In genomic region chr11:83909579-83909978, GRCh38 we compare ENCODE assay signal across 29 cellular contexts.
"Had no signal": no experiment of that assay in that cellular context is flagged by ENCODE, and none has a peak within 500 bp of the region (broad histone marks: within the 10 kb centered on the region; RNA-seq: fewer than 3 reads in every experiment).

No MANE protein-coding gene starts in this region.

- DNase-seq: activated CD4-positive, alpha-beta T cell treated with anti-CD3 and anti-CD28 coated beads, Interleukin-2, amount 10 ng/mL, durations not matched to agents 24 days and 14 days; activated CD4-positive, alpha-beta T cell treated with anti-CD3 and anti-CD28 coated beads, Interleukin-2, amount 50 U/mL, for 4 hours; activated CD8-positive, alpha-beta T cell treated with anti-CD3 and anti-CD28 coated beads for 36 hours; activated gamma-delta T cell; activated naive CD4-positive, alpha-beta T cell treated with Interleukin-2 at 50 U/mL for 16 hours; activated naive CD8-positive, alpha-beta T cell treated with anti-CD3 and anti-CD28 coated beads, Interleukin-2, amount 10 ng/mL, durations not matched to agents 7 days and 5 days; activated T-cell treated with anti-CD3 and anti-CD28 coated beads, Interleukin-2, amount 50 U/mL, for 1 hour; activated T-cell treated with anti-CD3 and anti-CD28 coated beads, Interleukin-2, amount 50 U/mL, for 72 hours; body of pancreas; Kasumi-1; KG1; MG63; NCI-H1048; NCI-H1105 treated with DMSO at 0.1 percent for 48 hours; NCI-H1436; NCI-H1694; NCI-H1930; NCI-H2081 treated with DMSO at 0.1 percent for 48 hours; NCI-H2171; NCI-H446; NCI-H510A treated with DMSO at 0.1 percent for 48 hours; SHP77; SK-N-SH had no signal

- H3K36me3 ChIP-seq: breast epithelium, MG63, SJSA1 had no signal

- H3K27ac ChIP-seq: body of pancreas, breast epithelium, SJSA1 had no signal

- H3K4me2 ChIP-seq: SK-N-SH had no signal

- H3K4me1 ChIP-seq: body of pancreas, breast epithelium, SJSA1 had no signal

- H3K9me3 ChIP-seq: body of pancreas, breast epithelium, MG63, SJSA1, SK-N-SH had no signal

- H3K4me3 ChIP-seq: body of pancreas, breast epithelium, MG63, SJSA1 had no signal

- FAIRE-seq: astrocyte, TTC549 had no signal

- ATAC-seq: activated CD8-positive, alpha-beta T cell treated with anti-CD3 and anti-CD28 coated beads for 36 hours; activated T-cell treated with anti-CD3 and anti-CD28 coated beads, Interleukin-2, amount 50 U/mL, for 72 hours; activated T-helper 17 cell treated with anti-CD3 and anti-CD28 coated beads, Interleukin-2, amount 50 U/mL, for 72 hours; body of pancreas; Panc1 had no signal

- H3K9ac ChIP-seq: SK-N-SH had no signal

- H3K27me3 ChIP-seq: body of pancreas, breast epithelium, MG63, SJSA1 had no signal
